In the genomic region with DNA sequence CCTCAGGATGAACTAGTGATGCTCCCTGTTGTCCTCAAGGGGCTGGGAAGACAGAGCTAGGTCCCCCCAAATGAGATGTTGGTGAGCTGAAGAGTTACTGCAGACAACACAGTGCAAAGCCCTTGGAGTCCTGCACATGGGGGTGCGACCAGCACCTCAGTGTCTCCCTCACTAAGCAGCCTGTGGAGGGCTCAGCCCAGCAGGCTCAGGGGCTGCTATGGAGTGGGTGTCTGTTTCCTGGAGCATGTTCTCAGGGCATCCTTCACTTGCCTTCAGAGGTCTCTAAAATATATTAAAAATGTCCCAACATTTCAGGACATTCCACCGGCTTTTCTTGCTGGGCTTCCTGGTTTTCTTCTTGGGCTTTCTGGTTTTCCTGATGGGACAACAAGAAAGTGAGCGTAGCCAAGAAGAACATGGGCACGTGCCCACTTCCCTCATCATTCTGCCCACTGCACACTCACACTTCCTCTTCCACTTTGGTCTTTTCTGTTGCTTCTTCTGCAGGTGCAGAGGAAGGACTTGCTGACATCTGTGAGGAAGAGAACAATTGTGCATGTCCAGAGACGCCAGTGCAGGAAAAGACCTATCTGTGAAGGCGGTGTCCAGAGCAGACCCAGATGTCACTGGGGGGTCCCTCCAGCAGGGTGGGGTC, we compare ENCODE assay signal across 3 cellular contexts. TPM values are rescaled to one million over a fixed set of nuclear protein-coding genes. Genes with fewer than 3 reads are reported as not detected.
"Had no signal": no experiment of that assay in that cellular context is flagged by ENCODE, and none has a peak within 500 bp of the region (broad histone marks: within the 10 kb centered on the region; RNA-seq: fewer than 3 reads in every experiment).

No MANE protein-coding gene starts in this region.

RNA-seq across cellular contexts. Expression of gene FAM153A, which starts 58.7 kb away (rescaled TPM):
- total RNA-seq: osteoblast, skeletal muscle tissue had no signal
- polyA plus RNA-seq: neural cell had no signal
